In the genomic region with DNA sequence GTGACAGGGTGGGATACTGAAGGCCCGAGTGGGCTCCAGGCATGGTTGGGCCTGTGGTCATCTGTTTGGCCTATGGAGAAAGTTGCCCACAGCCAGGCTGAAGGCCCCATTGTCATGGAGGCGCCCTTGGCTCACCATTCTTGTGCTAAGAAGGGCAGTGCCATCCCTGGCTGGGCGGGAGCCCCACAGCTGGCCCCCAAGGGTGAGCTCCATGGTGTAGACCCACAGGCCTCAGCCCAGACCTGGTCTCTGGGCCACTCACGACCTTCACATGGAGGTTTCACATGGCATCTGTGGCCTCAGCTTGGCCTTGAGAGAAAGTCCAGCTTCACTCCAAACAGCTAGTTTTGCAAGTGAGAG, we compare ENCODE assay signal across 1 cellular context.
TF ChIP-seq lines count a peak whose summit lies in the region.

No MANE protein-coding gene starts in this region.

TF ChIP-seq in GM23338, 12 proteins besides CTCF, POLR2A, EP300 and RAD21 (continued from another document):
- TF ChIP-seq, protein P1, sequence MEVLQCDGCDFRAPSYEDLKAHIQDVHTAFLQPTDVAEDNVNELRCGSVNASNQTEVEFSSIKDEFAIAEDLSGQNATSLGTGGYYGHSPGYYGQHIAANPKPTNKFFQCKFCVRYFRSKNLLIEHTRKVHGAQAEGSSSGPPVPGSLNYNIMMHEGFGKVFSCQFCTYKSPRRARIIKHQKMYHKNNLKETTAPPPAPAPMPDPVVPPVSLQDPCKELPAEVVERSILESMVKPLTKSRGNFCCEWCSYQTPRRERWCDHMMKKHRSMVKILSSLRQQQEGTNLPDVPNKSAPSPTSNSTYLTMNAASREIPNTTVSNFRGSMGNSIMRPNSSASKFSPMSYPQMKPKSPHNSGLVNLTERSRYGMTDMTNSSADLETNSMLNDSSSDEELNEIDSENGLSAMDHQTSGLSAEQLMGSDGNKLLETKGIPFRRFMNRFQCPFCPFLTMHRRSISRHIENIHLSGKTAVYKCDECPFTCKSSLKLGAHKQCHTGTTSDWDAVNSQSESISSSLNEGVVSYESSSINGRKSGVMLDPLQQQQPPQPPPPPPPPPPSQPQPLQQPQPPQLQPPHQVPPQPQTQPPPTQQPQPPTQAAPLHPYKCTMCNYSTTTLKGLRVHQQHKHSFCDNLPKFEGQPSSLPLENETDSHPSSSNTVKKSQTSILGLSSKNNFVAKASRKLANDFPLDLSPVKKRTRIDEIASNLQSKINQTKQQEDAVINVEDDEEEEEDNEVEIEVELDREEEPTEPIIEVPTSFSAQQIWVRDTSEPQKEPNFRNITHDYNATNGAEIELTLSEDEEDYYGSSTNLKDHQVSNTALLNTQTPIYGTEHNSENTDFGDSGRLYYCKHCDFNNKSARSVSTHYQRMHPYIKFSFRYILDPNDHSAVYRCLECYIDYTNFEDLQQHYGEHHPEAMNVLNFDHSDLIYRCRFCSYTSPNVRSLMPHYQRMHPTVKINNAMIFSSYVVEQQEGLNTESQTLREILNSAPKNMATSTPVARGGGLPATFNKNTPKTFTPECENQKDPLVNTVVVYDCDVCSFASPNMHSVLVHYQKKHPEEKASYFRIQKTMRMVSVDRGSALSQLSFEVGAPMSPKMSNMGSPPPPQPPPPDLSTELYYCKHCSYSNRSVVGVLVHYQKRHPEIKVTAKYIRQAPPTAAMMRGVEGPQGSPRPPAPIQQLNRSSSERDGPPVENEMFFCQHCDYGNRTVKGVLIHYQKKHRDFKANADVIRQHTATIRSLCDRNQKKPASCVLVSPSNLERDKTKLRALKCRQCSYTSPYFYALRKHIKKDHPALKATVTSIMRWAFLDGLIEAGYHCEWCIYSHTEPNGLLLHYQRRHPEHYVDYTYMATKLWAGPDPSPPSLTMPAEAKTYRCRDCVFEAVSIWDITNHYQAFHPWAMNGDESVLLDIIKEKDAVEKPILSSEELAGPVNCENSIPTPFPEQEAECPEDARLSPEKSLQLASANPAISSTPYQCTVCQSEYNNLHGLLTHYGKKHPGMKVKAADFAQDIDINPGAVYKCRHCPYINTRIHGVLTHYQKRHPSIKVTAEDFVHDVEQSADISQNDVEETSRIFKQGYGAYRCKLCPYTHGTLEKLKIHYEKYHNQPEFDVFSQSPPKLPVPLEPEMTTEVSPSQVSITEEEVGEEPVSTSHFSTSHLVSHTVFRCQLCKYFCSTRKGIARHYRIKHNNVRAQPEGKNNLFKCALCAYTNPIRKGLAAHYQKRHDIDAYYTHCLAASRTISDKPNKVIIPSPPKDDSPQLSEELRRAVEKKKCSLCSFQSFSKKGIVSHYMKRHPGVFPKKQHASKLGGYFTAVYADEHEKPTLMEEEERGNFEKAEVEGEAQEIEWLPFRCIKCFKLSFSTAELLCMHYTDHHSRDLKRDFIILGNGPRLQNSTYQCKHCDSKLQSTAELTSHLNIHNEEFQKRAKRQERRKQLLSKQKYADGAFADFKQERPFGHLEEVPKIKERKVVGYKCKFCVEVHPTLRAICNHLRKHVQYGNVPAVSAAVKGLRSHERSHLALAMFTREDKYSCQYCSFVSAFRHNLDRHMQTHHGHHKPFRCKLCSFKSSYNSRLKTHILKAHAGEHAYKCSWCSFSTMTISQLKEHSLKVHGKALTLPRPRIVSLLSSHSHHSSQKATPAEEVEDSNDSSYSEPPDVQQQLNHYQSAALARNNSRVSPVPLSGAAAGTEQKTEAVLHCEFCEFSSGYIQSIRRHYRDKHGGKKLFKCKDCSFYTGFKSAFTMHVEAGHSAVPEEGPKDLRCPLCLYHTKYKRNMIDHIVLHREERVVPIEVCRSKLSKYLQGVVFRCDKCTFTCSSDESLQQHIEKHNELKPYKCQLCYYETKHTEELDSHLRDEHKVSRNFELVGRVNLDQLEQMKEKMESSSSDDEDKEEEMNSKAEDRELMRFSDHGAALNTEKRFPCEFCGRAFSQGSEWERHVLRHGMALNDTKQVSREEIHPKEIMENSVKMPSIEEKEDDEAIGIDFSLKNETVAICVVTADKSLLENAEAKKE (CRISPR knock-in tag; IDR thresholded peaks at IDR 0.05) = no peak
- TF ChIP-seq CREB1 (CRISPR knock-in tag; IDR thresholded peaks at IDR 0.05; ENCODE audit: low read depth) (no peak), EZH2phosphoT487 (IDR thresholded peaks at IDR 0.05; ENCODE audit: unreplicated experiment) (no peak), ZNF331 (CRISPR knock-in tag; IDR thresholded peaks at IDR 0.05; ENCODE audit: low read depth) (no peak), EZH2 (IDR thresholded peaks at IDR 0.05; ENCODE audit: low read depth, unreplicated experiment) (no peak), POLR2AphosphoS5 (IDR thresholded peaks at IDR 0.05; ENCODE audit: low read depth) (no peak), NANOG (IDR thresholded peaks at IDR 0.05; ENCODE audit: borderline replicate concordance) (no peak), JUNB (IDR thresholded peaks at IDR 0.05; ENCODE audit: unreplicated experiment) (no peak), ZNF114 (CRISPR knock-in tag; IDR thresholded peaks at IDR 0.05) (no peak)
- TF ChIP-seq, protein P2, sequence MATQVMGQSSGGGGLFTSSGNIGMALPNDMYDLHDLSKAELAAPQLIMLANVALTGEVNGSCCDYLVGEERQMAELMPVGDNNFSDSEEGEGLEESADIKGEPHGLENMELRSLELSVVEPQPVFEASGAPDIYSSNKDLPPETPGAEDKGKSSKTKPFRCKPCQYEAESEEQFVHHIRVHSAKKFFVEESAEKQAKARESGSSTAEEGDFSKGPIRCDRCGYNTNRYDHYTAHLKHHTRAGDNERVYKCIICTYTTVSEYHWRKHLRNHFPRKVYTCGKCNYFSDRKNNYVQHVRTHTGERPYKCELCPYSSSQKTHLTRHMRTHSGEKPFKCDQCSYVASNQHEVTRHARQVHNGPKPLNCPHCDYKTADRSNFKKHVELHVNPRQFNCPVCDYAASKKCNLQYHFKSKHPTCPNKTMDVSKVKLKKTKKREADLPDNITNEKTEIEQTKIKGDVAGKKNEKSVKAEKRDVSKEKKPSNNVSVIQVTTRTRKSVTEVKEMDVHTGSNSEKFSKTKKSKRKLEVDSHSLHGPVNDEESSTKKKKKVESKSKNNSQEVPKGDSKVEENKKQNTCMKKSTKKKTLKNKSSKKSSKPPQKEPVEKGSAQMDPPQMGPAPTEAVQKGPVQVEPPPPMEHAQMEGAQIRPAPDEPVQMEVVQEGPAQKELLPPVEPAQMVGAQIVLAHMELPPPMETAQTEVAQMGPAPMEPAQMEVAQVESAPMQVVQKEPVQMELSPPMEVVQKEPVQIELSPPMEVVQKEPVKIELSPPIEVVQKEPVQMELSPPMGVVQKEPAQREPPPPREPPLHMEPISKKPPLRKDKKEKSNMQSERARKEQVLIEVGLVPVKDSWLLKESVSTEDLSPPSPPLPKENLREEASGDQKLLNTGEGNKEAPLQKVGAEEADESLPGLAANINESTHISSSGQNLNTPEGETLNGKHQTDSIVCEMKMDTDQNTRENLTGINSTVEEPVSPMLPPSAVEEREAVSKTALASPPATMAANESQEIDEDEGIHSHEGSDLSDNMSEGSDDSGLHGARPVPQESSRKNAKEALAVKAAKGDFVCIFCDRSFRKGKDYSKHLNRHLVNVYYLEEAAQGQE (IDR thresholded peaks at IDR 0.05; ENCODE audit: unreplicated experiment) = no peak
- TF ChIP-seq, protein P3, sequence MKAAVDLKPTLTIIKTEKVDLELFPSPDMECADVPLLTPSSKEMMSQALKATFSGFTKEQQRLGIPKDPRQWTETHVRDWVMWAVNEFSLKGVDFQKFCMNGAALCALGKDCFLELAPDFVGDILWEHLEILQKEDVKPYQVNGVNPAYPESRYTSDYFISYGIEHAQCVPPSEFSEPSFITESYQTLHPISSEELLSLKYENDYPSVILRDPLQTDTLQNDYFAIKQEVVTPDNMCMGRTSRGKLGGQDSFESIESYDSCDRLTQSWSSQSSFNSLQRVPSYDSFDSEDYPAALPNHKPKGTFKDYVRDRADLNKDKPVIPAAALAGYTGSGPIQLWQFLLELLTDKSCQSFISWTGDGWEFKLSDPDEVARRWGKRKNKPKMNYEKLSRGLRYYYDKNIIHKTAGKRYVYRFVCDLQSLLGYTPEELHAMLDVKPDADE (IDR thresholded peaks at IDR 0.05) = no peak
TF ChIP-seq in GM23338: peak in this region for 0.
